1 cellular context compared by ENCODE assay signal in genomic region chr2:228599297-228599696, GRCh38.
TF ChIP-seq lines count a peak whose summit lies in the region.

No MANE protein-coding gene starts in this region.

TF ChIP-seq in HepG2, 621 proteins besides CTCF, POLR2A, EP300 and RAD21:
- TF ChIP-seq ZNF281 (CRISPR knock-in tag; IDR thresholded peaks at IDR 0.05; ENCODE audit: borderline replicate concordance): no peak
- TF ChIP-seq CEBPB (IDR thresholded peaks at IDR 0.05; ENCODE audit: borderline replicate concordance, low read depth, low read length): no peak
- no peak for TF ChIP-seq ZNF709 (CRISPR knock-in tag; IDR thresholded peaks at IDR 0.05)
- no peak for TF ChIP-seq ELK4 (CRISPR knock-in tag; IDR thresholded peaks at IDR 0.05; ENCODE audit: borderline replicate concordance)
- TF ChIP-seq THAP9 (CRISPR knock-in tag; IDR thresholded peaks at IDR 0.05; ENCODE audit: borderline replicate concordance): no peak
- no peak for TF ChIP-seq ZNF121 (CRISPR knock-in tag; IDR thresholded peaks at IDR 0.05)
- no peak for TF ChIP-seq ZNF441 (CRISPR knock-in tag; IDR thresholded peaks at IDR 0.05; ENCODE audit: borderline replicate concordance)
- TF ChIP-seq, protein P1, sequence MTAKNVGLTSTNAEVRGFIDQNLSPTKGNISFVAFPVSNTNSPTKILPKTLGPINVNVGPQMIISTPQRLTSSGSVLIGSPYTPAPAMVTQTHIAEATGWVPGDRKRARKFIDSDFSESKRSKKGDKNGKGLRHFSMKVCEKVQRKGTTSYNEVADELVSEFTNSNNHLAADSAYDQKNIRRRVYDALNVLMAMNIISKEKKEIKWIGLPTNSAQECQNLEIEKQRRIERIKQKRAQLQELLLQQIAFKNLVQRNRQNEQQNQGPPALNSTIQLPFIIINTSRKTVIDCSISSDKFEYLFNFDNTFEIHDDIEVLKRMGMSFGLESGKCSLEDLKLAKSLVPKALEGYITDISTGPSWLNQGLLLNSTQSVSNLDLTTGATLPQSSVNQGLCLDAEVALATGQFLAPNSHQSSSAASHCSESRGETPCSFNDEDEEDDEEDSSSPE (CRISPR knock-in tag; IDR thresholded peaks at IDR 0.05): no peak
- no peak for TF ChIP-seq ZNF24 (IDR thresholded peaks at IDR 0.05)
